ENCODE assay signal across 8 cellular contexts in the genomic region with DNA sequence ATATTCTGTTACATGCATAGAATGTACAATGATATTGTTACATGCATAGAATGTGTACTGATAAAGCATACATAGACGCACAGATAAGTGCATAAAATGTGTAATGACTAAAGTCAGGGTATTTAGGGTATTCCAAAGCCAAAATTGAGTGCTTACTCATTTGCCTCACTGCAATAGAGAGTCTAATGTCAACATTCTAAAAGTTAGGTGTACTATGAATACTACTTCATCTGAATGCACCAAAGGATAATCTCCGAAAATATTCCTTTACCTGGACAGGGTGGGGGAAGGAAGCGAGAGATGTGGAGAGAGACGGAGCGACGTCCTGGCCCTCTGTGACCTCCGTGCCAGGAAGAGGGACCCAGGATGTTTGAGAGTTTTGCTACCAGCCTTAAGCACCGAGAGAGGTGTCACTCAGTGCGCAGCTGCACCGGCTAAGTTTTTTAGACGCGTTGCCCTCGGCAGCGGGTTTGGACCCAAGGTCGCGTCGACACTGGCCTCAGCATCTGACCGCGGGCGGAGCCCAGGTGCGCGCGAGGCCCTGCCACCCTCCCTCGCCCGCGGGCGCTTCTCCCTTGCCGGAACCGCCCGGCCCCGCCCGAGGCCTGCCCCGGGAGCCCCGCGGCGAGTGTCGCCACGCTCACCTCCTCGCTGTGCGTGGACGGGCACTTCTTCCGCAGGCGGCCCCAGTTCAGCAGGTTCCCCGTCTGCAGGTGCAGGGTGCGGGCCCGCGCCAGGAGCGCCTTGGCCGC. TPM values are rescaled to one million over a fixed set of nuclear protein-coding genes. Genes with fewer than 3 reads are reported as not detected.
A peak's percentile ranks its signal among the peaks of the same experiment; 100 is the strongest.
DNase-seq lines count a peak whose midpoint lies in the region; ATAC-seq and TF ChIP-seq lines count a peak whose summit lies in the region.

No MANE protein-coding gene starts in this region.

- H3K4me3 ChIP-seq in GM12875 (ENCODE audit: low read depth, low read length): peak overlapping the region; percentile 86

- peak; percentile 46 for ATAC-seq in effector memory CD8-positive, alpha-beta T cell (replicated peaks)

- H3K4me3 Mint-ChIP-seq in effector memory CD8-positive, alpha-beta T cell: peak overlapping the region; percentile 84 to 89

- DNase-seq in H4 (ENCODE audit: low spot score): peak; percentile 9
- peak; percentile 26 for DNase-seq in LHCN-M2 (ENCODE audit: low read depth)
- DNase-seq in activated CD4-positive, alpha-beta T cell treated with anti-CD3 and anti-CD28 coated beads, Interleukin-2, amount 50 U/mL, for 1 hour: peak; percentile 36
- peak; percentile 42 to 47 (median 46) for DNase-seq in effector memory CD8-positive, alpha-beta T cell
- DNase-seq in mucosa of gallbladder (ENCODE audit: low spot score): peak; percentile 24
- peak; percentile 6 to 16 for DNase-seq in stimulated activated CD8-positive, alpha-beta memory T cell treated with anti-CD3 and anti-CD28 coated beads, Interleukin-4, amount 100 ng/mL, for 4 hours (ENCODE audit: low read depth in 2 of 2, low spot score in 1 of 2)
- DNase-seq in NCI-H187 (lab: John Stamatoyannopoulos, UW): no peak

- TF ChIP-seq CTCF in GM12875 (IDR thresholded peaks at IDR 0.05; ENCODE audit: borderline replicate concordance, insufficient read depth, low read depth, low read length): no peak

- H3K27ac Mint-ChIP-seq in effector memory CD8-positive, alpha-beta T cell: peak overlapping the region; percentile 88 to 89

- H3K4me1 Mint-ChIP-seq in effector memory CD8-positive, alpha-beta T cell (ENCODE audit: low read depth in 2 of 2): peaks cover 27 to 40% of the 10 kb centered on the region in 2 donors

- H3K36me3 Mint-ChIP-seq in effector memory CD8-positive, alpha-beta T cell (ENCODE audit: insufficient read depth): peaks cover 15% of the 10 kb centered on the region

- no peaks in the 10 kb centered on the region for H3K9me3 Mint-ChIP-seq in effector memory CD8-positive, alpha-beta T cell

- no peaks in the 10 kb centered on the region for H3K27me3 Mint-ChIP-seq in effector memory CD8-positive, alpha-beta T cell

RNA-seq across cellular contexts. Expression of a gene that starts 0.7 kb away (rescaled TPM):
- 33.9 and 52.6 TPM in 2 replicates for total RNA-seq in H4 (2014; rRNA removed; shearing (Covaris generic))
- 13.0 and 15.6 TPM in 2 replicates for total RNA-seq in LHCN-M2 (2014; rRNA removed)
- 10.8 TPM for polyA plus RNA-seq in LHCN-M2 (2012)
- total RNA-seq in mucosa of gallbladder: 41.7 TPM

RNA-seq across cellular contexts. Expression of a gene that starts 29.6 kb away (rescaled TPM):
- total RNA-seq in H4 (2014; rRNA removed; shearing (Covaris generic)): 35.6 and 35.9 TPM in 2 replicates
- total RNA-seq in LHCN-M2 (2014; rRNA removed) (39.2 and 42.5 TPM in 2 replicates), mucosa of gallbladder (32.7 TPM)
- 24.4 TPM for polyA plus RNA-seq in LHCN-M2 (2012)

Comparison
In these comparisons a context has a peak if more than half of its experiments do, and no peak if none do; other contexts are left out.
1. DNase-seq: peak in H4 (single experiment), LHCN-M2 (single experiment), activated CD4-positive, alpha-beta T cell treated with anti-CD3 and anti-CD28 coated beads, Interleukin-2, amount 50 U/mL, for 1 hour (single experiment), effector memory CD8-positive, alpha-beta T cell (3 of 3), mucosa of gallbladder (single experiment) and stimulated activated CD8-positive, alpha-beta memory T cell treated with anti-CD3 and anti-CD28 coated beads, Interleukin-4, amount 100 ng/mL, for 4 hours (2 of 2); none in NCI-H187 (0 of 2).